ENCODE assay signal across 10 cellular contexts in genomic region chr14:91374897-91375747, GRCh38. TPM values are rescaled to one million over a fixed set of nuclear protein-coding genes. Genes with fewer than 3 reads are reported as not detected.
A peak's percentile ranks its signal among the peaks of the same experiment; 100 is the strongest.
DNase-seq lines count a peak whose midpoint lies in the region; ATAC-seq and TF ChIP-seq lines count a peak whose summit lies in the region.
"Had no signal": no experiment of that assay in that cellular context is flagged by ENCODE, and none has a peak within 500 bp of the region (broad histone marks: within the 10 kb centered on the region; RNA-seq: fewer than 3 reads in every experiment).

No MANE protein-coding gene starts in this region.

- intact Hi-C loops in CD4-positive, alpha-beta T cell (cut with DNase I, micrococcal nuclease) = loop anchor here in 1 of 2 experiments (5.0 kb wide), 1 partner anchor 32 kb away; no protein-coding TSS in a partner anchor
- intact Hi-C loops in Calu3 (cut with micrococcal nuclease; ENCODE audit: unreplicated experiment) = no loop called here

- peaks cover 2% of the 10 kb centered on the region for H3K36me3 ChIP-seq in iPS-15b (ENCODE audit: control insufficient read depth, insufficient read depth, low read length)
- H3K36me3 ChIP-seq: thoracic aorta had no signal

- H3K4me3 ChIP-seq in iPS-15b (ENCODE audit: low read depth, low read length) = no peak overlapping the region
- H3K4me3 ChIP-seq: HAP-1, thoracic aorta had no signal

- CTCF ChIA-PET in CD4-positive, alpha-beta T cell (lab: Charles Lee) = interaction anchor here (0.6 to 1.3 kb wide), 6 partner anchors 8 to 447 kb away, joined by 3 to 4 read pairs (median 3); partner anchors contain the start of gene CCDC88C
- CTCF ChIA-PET in Calu3 (lab: Charles Lee) = interaction anchor here (0.7 kb wide), 1 partner anchor 52 kb away, joined by 3 read pairs; no protein-coding TSS in a partner anchor

- H3K4me3 Mint-ChIP-seq in CD4-positive, alpha-beta T cell = peak overlapping the region; percentile 90
- H3K4me3 Mint-ChIP-seq in Calu3 (ENCODE audit: low read depth, unreplicated experiment) = no peak overlapping the region

- H3K27me3 Mint-ChIP-seq in CD4-positive, alpha-beta T cell = no peaks in the 10 kb centered on the region
- H3K27me3 Mint-ChIP-seq in Calu3 (ENCODE audit: unreplicated experiment) = no peaks in the 10 kb centered on the region

- peaks cover 4% of the 10 kb centered on the region for H3K4me1 ChIP-seq in iPS-15b (ENCODE audit: control insufficient read depth, insufficient read depth, low read length)
- H3K4me1 ChIP-seq: HAP-1 had no signal

- peak overlapping the region; percentile 96 for H3K27ac Mint-ChIP-seq in CD4-positive, alpha-beta T cell
- H3K27ac Mint-ChIP-seq in Calu3 (ENCODE audit: unreplicated experiment) = no peak overlapping the region

- peak; percentile 46 for ATAC-seq in CD4-positive, alpha-beta T cell (ENCODE audit: poor library complexity)
- ATAC-seq in GM21526 (IDR thresholded peaks at IDR 0.05; ENCODE audit: low FRiP score, unreplicated experiment) (no peak), HG02571 (IDR thresholded peaks at IDR 0.05; ENCODE audit: unreplicated experiment) (no peak)

- no peaks in the 10 kb centered on the region for H3K9me3 ChIP-seq in CD4-positive, alpha-beta T cell (ENCODE audit: control insufficient read depth, low read length)
- no peaks in the 10 kb centered on the region for H3K9me3 ChIP-seq in iPS-15b (ENCODE audit: control insufficient read depth, insufficient read depth, low read length)
- H3K9me3 ChIP-seq: HAP-1, thoracic aorta had no signal

- H3K36me3 Mint-ChIP-seq in CD4-positive, alpha-beta T cell (ENCODE audit: low read depth) = peaks cover 57% of the 10 kb centered on the region
- peaks cover 4% of the 10 kb centered on the region for H3K36me3 Mint-ChIP-seq in Calu3 (ENCODE audit: insufficient read depth, unreplicated experiment)

- no peak for TF ChIP-seq CTCF in CD4-positive, alpha-beta T cell (IDR thresholded peaks at IDR 0.05)
- no peak for TF ChIP-seq CTCF in Calu3 (IDR thresholded peaks at IDR 0.05; ENCODE audit: unreplicated experiment)

- peaks cover 100% of the 10 kb centered on the region for H3K4me1 Mint-ChIP-seq in CD4-positive, alpha-beta T cell (ENCODE audit: low read depth)
- peaks cover 57% of the 10 kb centered on the region for H3K4me1 Mint-ChIP-seq in Calu3 (ENCODE audit: low read depth, unreplicated experiment)

- peak overlapping the region; percentile 80 for H3K27ac ChIP-seq in CD4-positive, alpha-beta T cell (ENCODE audit: low read depth, low read length)
- H3K27ac ChIP-seq: thoracic aorta had no signal

- DNase-seq in CD4-positive, alpha-beta T cell = peak in 1 of 10 experiments; percentile 37
- DNase-seq in NCI-H1092 (lab: John Stamatoyannopoulos, UW) (peak; percentile 88), SHP77 treated with DMSO at 0.1 percent for 48 hours (lab: John Stamatoyannopoulos, UW) (peak; percentile 82), KBM-7 (no peak), Calu3 (no peak)

- in situ Hi-C loops in KBM-7 (cut with MboI; ENCODE audit: low pct_unique_long_range_greater_than_20kb, low sequenced_read_pairs) = no loop called here

- POLR2A ChIA-PET in CD4-positive, alpha-beta T cell (lab: Charles Lee) = interaction anchor here (0.6 to 7.0 kb wide), 20 partner anchors 12 to 1276 kb away, joined by 3 to 103 read pairs (median 6); partner anchors contain the start of genes CCDC88C and GPR68

- H3K9me3 Mint-ChIP-seq in CD4-positive, alpha-beta T cell = no peaks in the 10 kb centered on the region
- H3K9me3 Mint-ChIP-seq in Calu3 (ENCODE audit: low read depth, unreplicated experiment) = no peaks in the 10 kb centered on the region

- no TSS peak for BruUV-seq in Calu3 (replicated peaks; lab: Mats Ljungman, UMichigan)

- no peaks in the 10 kb centered on the region for H3K27me3 ChIP-seq in CD4-positive, alpha-beta T cell (ENCODE audit: control insufficient read depth, insufficient read depth, low read length)
- no peaks in the 10 kb centered on the region for H3K27me3 ChIP-seq in iPS-15b (ENCODE audit: control insufficient read depth, insufficient read depth, low read length)

- peak overlapping the region; percentile 24 for H3K9ac ChIP-seq in iPS-15b (ENCODE audit: low read depth, low read length)

RNA-seq across cellular contexts. Expression of gene CCDC88C, which starts 42.5 kb away (rescaled TPM):
- 100 to 1,000 TPM; 269 to 287 TPM for total RNA-seq in CD4-positive, alpha-beta T cell
- total RNA-seq in Calu3 (2022) = 33.2 and 43.9 TPM in 2 replicates

Comparison
In these comparisons a context has a peak if more than half of its experiments do, and no peak if none do; other contexts are left out.
1. DNase-seq: peak in NCI-H1092 (single experiment) and SHP77 treated with DMSO at 0.1 percent for 48 hours (single experiment); none in KBM-7 (single experiment) and Calu3 (single experiment).